ENCODE assay signal across 1 cellular context in the genomic region with DNA sequence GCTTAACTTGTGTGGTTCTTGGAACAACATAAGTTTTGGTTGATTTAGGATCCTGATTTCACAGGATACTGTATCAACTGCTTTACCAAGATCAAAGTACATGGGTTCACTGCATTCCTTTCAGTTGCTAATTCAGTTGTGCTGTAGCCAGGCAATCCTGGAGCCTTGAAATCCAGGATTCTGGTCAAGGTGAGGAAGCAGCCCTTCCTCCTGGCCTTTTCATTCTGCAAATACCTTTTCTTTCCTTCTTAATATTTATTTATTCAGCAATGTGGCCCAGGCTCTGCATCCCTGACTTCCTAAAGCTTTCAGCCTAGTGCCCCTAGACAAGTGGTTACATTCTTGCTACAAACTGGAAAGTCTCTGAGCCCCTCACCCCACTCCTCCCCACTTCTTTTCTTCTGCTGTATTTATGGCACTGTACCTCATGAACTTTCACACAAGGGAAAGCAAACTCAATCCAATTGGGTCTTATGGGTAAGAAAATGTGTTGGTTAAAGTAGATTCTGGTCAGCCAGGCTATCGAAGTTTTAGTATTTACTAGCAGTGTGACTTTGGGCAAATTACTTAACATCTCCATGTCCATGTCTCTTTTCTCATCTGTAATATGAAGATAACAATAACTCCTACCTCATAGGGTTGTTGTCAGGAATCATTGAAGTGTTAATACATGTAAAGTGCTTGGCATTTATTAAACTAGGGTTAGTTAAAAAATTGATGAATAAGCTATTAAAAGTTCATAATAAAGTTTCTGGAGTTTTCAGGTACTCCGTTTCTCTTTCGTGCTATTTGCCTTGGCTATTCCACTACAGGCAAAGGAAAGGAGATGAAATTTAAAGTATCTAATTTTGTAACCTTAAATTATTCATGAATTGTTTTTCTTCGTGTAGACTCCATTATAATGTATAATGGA.
TF ChIP-seq lines count a peak whose summit lies in the region.

No MANE protein-coding gene starts in this region.

TF ChIP-seq in liver, 16 proteins besides CTCF, POLR2A, EP300 and RAD21 (continued from another document):
- TF ChIP-seq, protein P1, sequence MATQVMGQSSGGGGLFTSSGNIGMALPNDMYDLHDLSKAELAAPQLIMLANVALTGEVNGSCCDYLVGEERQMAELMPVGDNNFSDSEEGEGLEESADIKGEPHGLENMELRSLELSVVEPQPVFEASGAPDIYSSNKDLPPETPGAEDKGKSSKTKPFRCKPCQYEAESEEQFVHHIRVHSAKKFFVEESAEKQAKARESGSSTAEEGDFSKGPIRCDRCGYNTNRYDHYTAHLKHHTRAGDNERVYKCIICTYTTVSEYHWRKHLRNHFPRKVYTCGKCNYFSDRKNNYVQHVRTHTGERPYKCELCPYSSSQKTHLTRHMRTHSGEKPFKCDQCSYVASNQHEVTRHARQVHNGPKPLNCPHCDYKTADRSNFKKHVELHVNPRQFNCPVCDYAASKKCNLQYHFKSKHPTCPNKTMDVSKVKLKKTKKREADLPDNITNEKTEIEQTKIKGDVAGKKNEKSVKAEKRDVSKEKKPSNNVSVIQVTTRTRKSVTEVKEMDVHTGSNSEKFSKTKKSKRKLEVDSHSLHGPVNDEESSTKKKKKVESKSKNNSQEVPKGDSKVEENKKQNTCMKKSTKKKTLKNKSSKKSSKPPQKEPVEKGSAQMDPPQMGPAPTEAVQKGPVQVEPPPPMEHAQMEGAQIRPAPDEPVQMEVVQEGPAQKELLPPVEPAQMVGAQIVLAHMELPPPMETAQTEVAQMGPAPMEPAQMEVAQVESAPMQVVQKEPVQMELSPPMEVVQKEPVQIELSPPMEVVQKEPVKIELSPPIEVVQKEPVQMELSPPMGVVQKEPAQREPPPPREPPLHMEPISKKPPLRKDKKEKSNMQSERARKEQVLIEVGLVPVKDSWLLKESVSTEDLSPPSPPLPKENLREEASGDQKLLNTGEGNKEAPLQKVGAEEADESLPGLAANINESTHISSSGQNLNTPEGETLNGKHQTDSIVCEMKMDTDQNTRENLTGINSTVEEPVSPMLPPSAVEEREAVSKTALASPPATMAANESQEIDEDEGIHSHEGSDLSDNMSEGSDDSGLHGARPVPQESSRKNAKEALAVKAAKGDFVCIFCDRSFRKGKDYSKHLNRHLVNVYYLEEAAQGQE (IDR thresholded peaks at IDR 0.05): peak; percentile 40
- peak; percentile 91 for TF ChIP-seq SP1 (IDR thresholded peaks at IDR 0.05)
- TF ChIP-seq GABPA (IDR thresholded peaks at IDR 0.05 in 1 of 2, conservative IDR thresholded peaks at IDR 0.05 in 1 of 2): peak in 1 of 2 donors; percentile 2
- peak; percentile 92 to 93 for TF ChIP-seq HNF4A (conservative IDR thresholded peaks at IDR 0.05)
- TF ChIP-seq, protein P2, sequence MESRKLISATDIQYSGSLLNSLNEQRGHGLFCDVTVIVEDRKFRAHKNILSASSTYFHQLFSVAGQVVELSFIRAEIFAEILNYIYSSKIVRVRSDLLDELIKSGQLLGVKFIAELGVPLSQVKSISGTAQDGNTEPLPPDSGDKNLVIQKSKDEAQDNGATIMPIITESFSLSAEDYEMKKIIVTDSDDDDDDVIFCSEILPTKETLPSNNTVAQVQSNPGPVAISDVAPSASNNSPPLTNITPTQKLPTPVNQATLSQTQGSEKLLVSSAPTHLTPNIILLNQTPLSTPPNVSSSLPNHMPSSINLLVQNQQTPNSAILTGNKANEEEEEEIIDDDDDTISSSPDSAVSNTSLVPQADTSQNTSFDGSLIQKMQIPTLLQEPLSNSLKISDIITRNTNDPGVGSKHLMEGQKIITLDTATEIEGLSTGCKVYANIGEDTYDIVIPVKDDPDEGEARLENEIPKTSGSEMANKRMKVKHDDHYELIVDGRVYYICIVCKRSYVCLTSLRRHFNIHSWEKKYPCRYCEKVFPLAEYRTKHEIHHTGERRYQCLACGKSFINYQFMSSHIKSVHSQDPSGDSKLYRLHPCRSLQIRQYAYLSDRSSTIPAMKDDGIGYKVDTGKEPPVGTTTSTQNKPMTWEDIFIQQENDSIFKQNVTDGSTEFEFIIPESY (IDR thresholded peaks at IDR 0.05): no peak
- no peak for TF ChIP-seq TAF1 (conservative IDR thresholded peaks at IDR 0.05)
